ENCODE assay signal across 10 cellular contexts in the genomic region with DNA sequence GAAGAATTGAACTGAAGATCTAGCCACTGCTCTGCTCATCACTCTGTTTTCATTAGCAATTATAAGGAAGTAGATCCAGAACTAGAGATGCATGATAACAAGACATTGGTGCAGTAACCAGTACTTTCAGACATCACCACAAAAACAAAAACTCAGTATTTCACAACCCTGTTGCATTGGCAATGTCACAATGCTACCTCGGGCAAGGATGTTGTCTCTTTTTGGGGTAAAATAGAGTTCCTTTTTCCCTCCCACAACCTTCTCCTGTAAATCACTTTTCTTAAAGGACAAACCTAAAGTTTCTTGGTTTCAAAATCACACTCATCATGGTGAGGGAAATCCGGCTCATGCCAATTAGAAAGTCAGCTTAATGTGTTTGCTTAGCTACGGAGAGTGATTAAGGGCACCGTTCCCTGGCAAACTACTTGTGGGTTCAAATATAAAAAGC.
DNase-seq lines count a peak whose midpoint lies in the region; ATAC-seq, FAIRE-seq and TF ChIP-seq lines count a peak whose summit lies in the region.
"Had no signal": no experiment of that assay in that cellular context is flagged by ENCODE, and none has a peak within 500 bp of the region (broad histone marks: within the 10 kb centered on the region; RNA-seq: fewer than 3 reads in every experiment).

No MANE protein-coding gene starts in this region.

- peaks cover 2% of the 10 kb centered on the region; the same call in 1 of the 2 replicates for H3K79me2 ChIP-seq in GM12878 (ENCODE audit: control insufficient read depth, insufficient read depth, low read length)

- BruUV-seq in GM12878 (replicated peaks; lab: Mats Ljungman, UMichigan): no TSS peak

- H3K9me3 Mint-ChIP-seq in activated T-cell treated with anti-CD3 and anti-CD28 coated beads, Interleukin-2, amount 50 U/mL, for 72 hours: peaks cover 0 to 2% of the 10 kb centered on the region in 2 donors

- intact Hi-C loops in GM12878 (cut with micrococcal nuclease; ENCODE audit: unreplicated experiment) (loop anchor here (1.0 to 10.0 kb wide), 8 partner anchors 11 to 964 kb away; no protein-coding TSS in a partner anchor), posterior vena cava (cut with DNase I) (no loop called here), lower leg skin (cut with DNase I; ENCODE audit: low total_unique reads) (no loop called here)

- H3K4me3 Mint-ChIP-seq in activated T-cell treated with anti-CD3 and anti-CD28 coated beads, Interleukin-2, amount 50 U/mL, for 72 hours: no peak overlapping the region
- H3K4me3 Mint-ChIP-seq: central memory CD8-positive, alpha-beta T cell; natural killer cell had no signal

- in situ Hi-C loops in GM12878 (cut with MboI): loop anchor here (5.0 to 10.0 kb wide), 3 partner anchors 71 to 571 kb away; a partner anchor contains a TSS

- peak overlapping the region; percentile 16; the same call in 1 of the 2 replicates for H3K4me3 ChIP-seq in GM12878
- H3K4me3 ChIP-seq in lower leg skin (ENCODE audit: low read depth, poor library complexity, severe bottlenecking): no peak overlapping the region

- peaks cover 4% of the 10 kb centered on the region for H3K27me3 Mint-ChIP-seq in activated T-cell treated with anti-CD3 and anti-CD28 coated beads, Interleukin-2, amount 50 U/mL, for 72 hours (ENCODE audit: low read depth)
- H3K27me3 Mint-ChIP-seq: central memory CD8-positive, alpha-beta T cell had no signal

- H3K4me2 ChIP-seq in GM12878 (ENCODE audit: control insufficient read depth, insufficient read depth): peak overlapping the region; percentile 65

- 2% methylated on average over 4 of the region's 4 CpGs for WGBS in GM12878 (ENCODE audit: insufficient coverage, insufficient replicate concordance, low lambda C conversion rate, missing lambda C conversion rate)
- WGBS in lower leg skin, 2 donors: 59 to 81% methylated on average over 4 of the region's 4 CpGs

- TF ChIP-seq RAD21 in GM12878 (IDR thresholded peaks at IDR 0.05; ENCODE audit: insufficient read depth, low read depth, low read length): no peak; the same call in 1 of the 2 replicates

- TF ChIP-seq EP300 in GM12878 (IDR thresholded peaks at IDR 0.05; ENCODE audit: borderline replicate concordance in 1 of 2, control insufficient read depth in 1 of 2, low read depth in 2 of 2, low read length in 2 of 2): peak in 1 of 2 experiments; percentile 40; a peak in 1 of 4 replicates

- TF ChIP-seq POLR2A in GM12878 (IDR thresholded peaks at IDR 0.05; ENCODE audit: low read depth, low read length): no peak
- no peak for TF ChIP-seq POLR2A in lower leg skin (IDR thresholded peaks at IDR 0.05)

- H4K20me1 ChIP-seq in GM12878 (ENCODE audit: control insufficient read depth, insufficient read depth): no peaks in the 10 kb centered on the region

- no peaks in the 10 kb centered on the region for H3K36me3 Mint-ChIP-seq in activated T-cell treated with anti-CD3 and anti-CD28 coated beads, Interleukin-2, amount 50 U/mL, for 72 hours (ENCODE audit: insufficient read depth in 2 of 2)
- H3K36me3 Mint-ChIP-seq: natural killer cell had no signal

- FAIRE-seq in GM12878 (lab: Jason Lieb, UNC): peak; percentile 70

- H3K27ac ChIP-seq in GM12878 (ENCODE audit: control insufficient read depth, insufficient read depth): peak overlapping the region; percentile 78

- no peak overlapping the region for H3K27ac Mint-ChIP-seq in activated T-cell treated with anti-CD3 and anti-CD28 coated beads, Interleukin-2, amount 50 U/mL, for 72 hours
- H3K27ac Mint-ChIP-seq: natural killer cell had no signal

- peaks cover 37% of the 10 kb centered on the region for H3K4me1 ChIP-seq in GM12878 (ENCODE audit: control insufficient read depth, insufficient read depth, low read length)

- DNase-seq in GM12878 (ENCODE audit: low read depth, low spot score) (peak; percentile 84), posterior vena cava (ENCODE audit: low spot score) (no peak), lower leg skin (ENCODE audit: low spot score in 2 of 2) (no peak), foreskin melanocyte (no peak)
- no peak for DNase-seq in activated T-cell treated with anti-CD3 and anti-CD28 coated beads, Interleukin-2, amount 50 U/mL, for 72 hours
- DNase-seq: natural killer cell had no signal

- TF ChIP-seq CTCF in GM12878 (IDR thresholded peaks at IDR 0.05 in 2 of 3, conservative IDR thresholded peaks at IDR 0.05 in 1 of 3; ENCODE audit: control insufficient read depth in 2 of 3, extremely low read depth in 1 of 3, insufficient read depth in 1 of 3, low read depth in 3 of 3, low read length in 3 of 3) (no peak), lower leg skin (IDR thresholded peaks at IDR 0.05) (no peak)

- POLR2A ChIA-PET in GM12878 (lab: Charles Lee): interaction anchor here (1.9 to 4.3 kb wide), 3 partner anchors 11 to 40 kb away, joined by 7 to 22 read pairs (median 12); no protein-coding TSS in a partner anchor

- ATAC-seq in GM18861 (IDR thresholded peaks at IDR 0.05; ENCODE audit: unreplicated experiment) (peak; percentile 51), GM21723 (IDR thresholded peaks at IDR 0.05; ENCODE audit: unreplicated experiment) (peak; percentile 61), HG03457 (IDR thresholded peaks at IDR 0.05; ENCODE audit: unreplicated experiment) (peak; percentile 48), GM12878 (peak; percentile 75)
- no peak for ATAC-seq in activated T-cell treated with anti-CD3 and anti-CD28 coated beads, Interleukin-2, amount 50 U/mL, for 72 hours (replicated peaks in 1 of 2)

- H3K27me3 ChIP-seq in GM12878 (replicated peaks in 1 of 2; ENCODE audit: control insufficient read depth in 2 of 2, insufficient read depth in 2 of 2, low read length in 1 of 2): no peaks in the 10 kb centered on the region

- peak overlapping the region; percentile 51 for H3K9ac ChIP-seq in GM12878 (ENCODE audit: control insufficient read depth, insufficient read depth, low read length)

- H2AFZ ChIP-seq in GM12878 (ENCODE audit: control insufficient read depth, low read depth, low read length): no peak overlapping the region

- peaks cover 16% of the 10 kb centered on the region for H3K9me3 ChIP-seq in GM12878 (replicated peaks; ENCODE audit: control insufficient read depth, insufficient read depth, low read length)

- no peaks in the 10 kb centered on the region for H3K4me1 Mint-ChIP-seq in activated T-cell treated with anti-CD3 and anti-CD28 coated beads, Interleukin-2, amount 50 U/mL, for 72 hours (ENCODE audit: low read depth)
- H3K4me1 Mint-ChIP-seq: central memory CD8-positive, alpha-beta T cell had no signal

- H3K36me3 ChIP-seq in GM12878 (ENCODE audit: control insufficient read depth in 2 of 2, insufficient read depth in 2 of 2, low read length in 1 of 2): no peaks in the 10 kb centered on the region

- CTCF ChIA-PET in GM12878 (lab: Yijun Ruan, JAX): interaction anchor here (0.5 to 3.5 kb wide), 10 partner anchors 10 to 571 kb away, joined by 3 to 19 read pairs (median 4); no protein-coding TSS in a partner anchor

- RAD21 ChIA-PET in GM12878 (lab: Charles Lee; ENCODE audit: unreplicated experiment): interaction anchor here (0.7 to 5.6 kb wide), 16 partner anchors 10 to 577 kb away, joined by 3 to 64 read pairs (median 10); no protein-coding TSS in a partner anchor

- SMC1A ChIA-PET in GM12878 (lab: Charles Lee; ENCODE audit: uncharacterized antibody, unreplicated experiment): interaction anchor here (0.8 to 5.2 kb wide), 22 partner anchors 11 to 606 kb away, joined by 3 to 87 read pairs (median 7); no protein-coding TSS in a partner anchor

TF ChIP-seq in GM12878, 131 proteins besides CTCF, POLR2A, EP300 and RAD21 (continues in another document):
- TF ChIP-seq, protein P1, sequence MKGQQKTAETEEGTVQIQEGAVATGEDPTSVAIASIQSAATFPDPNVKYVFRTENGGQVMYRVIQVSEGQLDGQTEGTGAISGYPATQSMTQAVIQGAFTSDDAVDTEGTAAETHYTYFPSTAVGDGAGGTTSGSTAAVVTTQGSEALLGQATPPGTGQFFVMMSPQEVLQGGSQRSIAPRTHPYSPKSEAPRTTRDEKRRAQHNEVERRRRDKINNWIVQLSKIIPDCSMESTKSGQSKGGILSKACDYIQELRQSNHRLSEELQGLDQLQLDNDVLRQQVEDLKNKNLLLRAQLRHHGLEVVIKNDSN (IDR thresholded peaks at IDR 0.05; ENCODE audit: borderline replicate concordance, extremely low read length, insufficient read depth, low read depth, low read length): no peak
- TF ChIP-seq, protein P2, sequence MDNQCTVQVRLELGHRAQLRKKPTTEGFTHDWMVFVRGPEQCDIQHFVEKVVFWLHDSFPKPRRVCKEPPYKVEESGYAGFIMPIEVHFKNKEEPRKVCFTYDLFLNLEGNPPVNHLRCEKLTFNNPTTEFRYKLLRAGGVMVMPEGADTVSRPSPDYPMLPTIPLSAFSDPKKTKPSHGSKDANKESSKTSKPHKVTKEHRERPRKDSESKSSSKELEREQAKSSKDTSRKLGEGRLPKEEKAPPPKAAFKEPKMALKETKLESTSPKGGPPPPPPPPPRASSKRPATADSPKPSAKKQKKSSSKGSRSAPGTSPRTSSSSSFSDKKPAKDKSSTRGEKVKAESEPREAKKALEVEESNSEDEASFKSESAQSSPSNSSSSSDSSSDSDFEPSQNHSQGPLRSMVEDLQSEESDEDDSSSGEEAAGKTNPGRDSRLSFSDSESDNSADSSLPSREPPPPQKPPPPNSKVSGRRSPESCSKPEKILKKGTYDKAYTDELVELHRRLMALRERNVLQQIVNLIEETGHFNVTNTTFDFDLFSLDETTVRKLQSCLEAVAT (IDR thresholded peaks at IDR 0.05): no peak
- TF ChIP-seq EGR1 (IDR thresholded peaks at IDR 0.05; ENCODE audit: borderline replicate concordance in 1 of 2, low read depth in 2 of 2, low read length in 2 of 2): no peak
- TF ChIP-seq SP1 (IDR thresholded peaks at IDR 0.05; ENCODE audit: low read depth, low read length): peak; percentile 30
- TF ChIP-seq MTA2 (IDR thresholded peaks at IDR 0.05; ENCODE audit: low read depth): peak; percentile 64
- no peak for TF ChIP-seq TBL1XR1 (IDR thresholded peaks at IDR 0.05; ENCODE audit: low read depth, low read length)
- peak; percentile 43; the same call in 1 of the 3 replicates for TF ChIP-seq POU2F2 (IDR thresholded peaks at IDR 0.05; ENCODE audit: borderline replicate concordance, low read depth, low read length)
- TF ChIP-seq, protein P3, sequence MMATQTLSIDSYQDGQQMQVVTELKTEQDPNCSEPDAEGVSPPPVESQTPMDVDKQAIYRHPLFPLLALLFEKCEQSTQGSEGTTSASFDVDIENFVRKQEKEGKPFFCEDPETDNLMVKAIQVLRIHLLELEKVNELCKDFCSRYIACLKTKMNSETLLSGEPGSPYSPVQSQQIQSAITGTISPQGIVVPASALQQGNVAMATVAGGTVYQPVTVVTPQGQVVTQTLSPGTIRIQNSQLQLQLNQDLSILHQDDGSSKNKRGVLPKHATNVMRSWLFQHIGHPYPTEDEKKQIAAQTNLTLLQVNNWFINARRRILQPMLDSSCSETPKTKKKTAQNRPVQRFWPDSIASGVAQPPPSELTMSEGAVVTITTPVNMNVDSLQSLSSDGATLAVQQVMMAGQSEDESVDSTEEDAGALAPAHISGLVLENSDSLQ (IDR thresholded peaks at IDR 0.05): peak; percentile 37; the same call in 1 of the 2 replicates

Comparison
In these comparisons a context has a peak if more than half of its experiments do, and no peak if none do; other contexts are left out.
1. ATAC-seq: peak in GM18861 (single experiment), GM21723 (single experiment), HG03457 (single experiment) and GM12878 (single experiment); none in activated T-cell treated with anti-CD3 and anti-CD28 coated beads, Interleukin-2, amount 50 U/mL, for 72 hours (0 of 2).